Comparison of ENCODE assay signal across 21 cellular contexts in the genomic region with DNA sequence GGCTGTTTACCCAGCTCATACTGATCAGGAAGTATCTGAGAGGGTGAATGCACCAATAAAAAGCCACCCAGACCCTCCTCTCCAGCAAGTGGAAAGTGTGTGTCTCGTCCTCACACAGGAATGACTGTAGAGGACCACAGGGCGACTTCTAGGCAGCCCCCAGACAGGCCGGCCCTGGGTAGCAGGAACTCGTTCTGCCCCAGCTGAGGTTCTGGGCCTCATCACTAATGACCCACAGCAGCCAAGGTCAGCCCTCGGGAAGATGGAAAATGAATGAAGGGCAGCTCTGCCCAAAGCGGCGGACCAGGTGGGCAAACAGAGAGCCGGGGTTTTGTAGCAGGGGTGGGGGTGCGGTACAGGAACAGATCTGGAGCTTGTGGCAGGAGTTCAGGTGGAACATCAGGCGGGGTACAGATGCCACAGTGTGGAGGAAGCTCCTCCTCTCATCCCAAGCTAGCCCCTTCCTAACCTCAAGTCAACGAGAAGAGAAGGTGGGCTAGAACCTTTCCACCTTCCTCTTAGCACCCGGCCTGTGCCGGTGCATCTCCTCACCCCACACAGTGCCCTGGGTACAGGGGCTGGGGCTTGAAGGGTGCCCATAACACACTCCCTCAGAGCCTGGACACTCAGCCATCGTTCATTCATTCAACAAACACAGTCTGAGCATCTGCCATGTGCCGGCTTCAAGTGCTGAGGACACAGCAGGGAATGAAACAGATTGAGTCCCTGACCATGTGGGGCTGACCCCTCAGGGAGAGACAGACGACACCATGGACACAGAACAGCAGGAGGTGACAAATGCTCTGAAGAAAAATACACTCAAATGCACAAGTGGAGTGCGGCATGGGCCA. TPM values are rescaled to one million over a fixed set of nuclear protein-coding genes. Genes with fewer than 3 reads are reported as not detected.
DNase-seq lines count a peak whose midpoint lies in the region; TF ChIP-seq lines count a peak whose summit lies in the region.
"Had no signal": no experiment of that assay in that cellular context is flagged by ENCODE, and none has a peak within 500 bp of the region (broad histone marks: within the 10 kb centered on the region; RNA-seq: fewer than 3 reads in every experiment).

No MANE protein-coding gene starts in this region.

- DNase-seq in MCF 10A (ENCODE audit: unreplicated experiment), result no peak
- no peak for DNase-seq in mammary epithelial cell
- peak; percentile 70 for DNase-seq in osteocyte (ENCODE audit: extremely low spot score, unreplicated experiment)
- DNase-seq in mesothelial cell of epicardium (ENCODE audit: low spot score in 2 of 2, unreplicated experiment in 2 of 2), result no peak
- DNase-seq in activated CD4-positive, alpha-beta T cell treated with anti-CD3 and anti-CD28 coated beads, Interleukin-2, amount 50 U/mL, for 48 hours, result no peak
- no peak for DNase-seq in NCI-H1105 treated with DMSO at 0.1 percent for 48 hours (lab: John Stamatoyannopoulos, UW)
- DNase-seq in stimulated activated CD4-positive, alpha-beta T cell treated with anti-CD3 and anti-CD28 coated beads, Interleukin-2, amount 100 ng/mL, for 24 hours, result no peak
- DNase-seq: activated B cell treated with CpG ODN at 0.5 μM for 24 hours; CD8-positive, alpha-beta memory T cell; DND-41; effector memory CD8-positive, alpha-beta T cell; hypothalamus; Karpas-422; kidney glomerular epithelial cell; NCI-H146; NCI-H446 treated with DMSO at 0.1 percent for 48 hours; T-helper 1 cell; thyroid gland had no signal

- peaks cover 14% of the 10 kb centered on the region for H3K4me1 ChIP-seq in mammary epithelial cell (ENCODE audit: insufficient read depth, low read length)
- H3K4me1 ChIP-seq in esophagus (ENCODE audit: control insufficient read depth in 2 of 2, insufficient read depth in 2 of 2, low read length in 1 of 2), result peaks cover 4 to 6% of the 10 kb centered on the region in 2 donors

- POLR2A ChIA-PET in MCF 10A (lab: Yijun Ruan, JAX), result interaction anchor here (3.7 kb wide), 1 partner anchor 10 kb away, joined by 30 read pairs; no protein-coding TSS in a partner anchor

- H3K4me3 Mint-ChIP-seq in MCF 10A (ENCODE audit: unreplicated experiment) (no peak overlapping the region), osteocyte (ENCODE audit: unreplicated experiment) (no peak overlapping the region), mesothelial cell of epicardium (no peak overlapping the region)
- H3K4me3 Mint-ChIP-seq: activated B cell treated with CpG ODN at 0.5 μM for 24 hours; central memory CD8-positive, alpha-beta T cell; effector memory CD8-positive, alpha-beta T cell had no signal

- no peak for TF ChIP-seq CTCF in MCF 10A (IDR thresholded peaks at IDR 0.05; ENCODE audit: unreplicated experiment)
- no peak for TF ChIP-seq CTCF in mammary epithelial cell (conservative IDR thresholded peaks at IDR 0.05 in 1 of 2, IDR thresholded peaks at IDR 0.05 in 1 of 2; ENCODE audit: extremely low read depth in 1 of 2, insufficient read depth in 1 of 2, low read depth in 1 of 2, low read length in 2 of 2)
- no peak for TF ChIP-seq CTCF in osteocyte (IDR thresholded peaks at IDR 0.05)
- TF ChIP-seq CTCF in mesothelial cell of epicardium (IDR thresholded peaks at IDR 0.05; ENCODE audit: unreplicated experiment), result no peak

- in situ Hi-C loops in mammary epithelial cell (cut with MboI; ENCODE audit: low sequenced_read_pairs in 2 of 2), result no loop called here

- H4K20me1 ChIP-seq in mammary epithelial cell (ENCODE audit: insufficient read depth, low read length), result no peaks in the 10 kb centered on the region

- CTCF ChIA-PET in MCF 10A (lab: Yijun Ruan, JAX), result interaction anchor here (0.5 to 0.7 kb wide), 2 partner anchors 88 to 262 kb away, joined by 3 read pairs; no protein-coding TSS in a partner anchor
- CTCF ChIA-PET in mammary epithelial cell (lab: Charles Lee; ENCODE audit: low non-redundant PET), result no interaction called here

- no peak overlapping the region for H3K4me2 ChIP-seq in mammary epithelial cell (ENCODE audit: insufficient read depth, low read depth, low read length)

- H3K4me1 Mint-ChIP-seq in MCF 10A (ENCODE audit: insufficient read depth, unreplicated experiment), result peaks cover 29% of the 10 kb centered on the region
- peaks cover 42% of the 10 kb centered on the region for H3K4me1 Mint-ChIP-seq in osteocyte (ENCODE audit: unreplicated experiment)
- peaks cover 2% of the 10 kb centered on the region for H3K4me1 Mint-ChIP-seq in mesothelial cell of epicardium

- H3K79me2 ChIP-seq in mammary epithelial cell (ENCODE audit: insufficient read depth, low read length), result peaks cover 11% of the 10 kb centered on the region

- H3K27ac ChIP-seq in mammary epithelial cell (ENCODE audit: insufficient read depth, low read depth, low read length) (no peak overlapping the region), esophagus (ENCODE audit: low read depth in 2 of 2, low read length in 1 of 2) (peak overlapping the region; percentile 17 to 38)
- H3K27ac ChIP-seq: adrenal gland, thyroid gland had no signal

- dilution Hi-C loops in mammary epithelial cell (cut with HindIII; ENCODE audit: low sequenced_read_pairs), result no loop called here

- H3K36me3 ChIP-seq in mammary epithelial cell (ENCODE audit: insufficient read depth, low read length), result no peaks in the 10 kb centered on the region
- H3K36me3 ChIP-seq in esophagus (ENCODE audit: control insufficient read depth in 2 of 2, insufficient read depth in 2 of 2, low read length in 1 of 2), result no peaks in the 10 kb centered on the region
- H3K36me3 ChIP-seq: adrenal gland, thyroid gland had no signal

- BruUV-seq in MCF 10A (replicated peaks; lab: Mats Ljungman, UMichigan), result no TSS peak
- no TSS peak for BruUV-seq in mammary epithelial cell (replicated peaks; lab: Mats Ljungman, UMichigan)

- H3K27me3 Mint-ChIP-seq in MCF 10A (ENCODE audit: insufficient read depth, unreplicated experiment) (no peaks in the 10 kb centered on the region), osteocyte (ENCODE audit: unreplicated experiment) (no peaks in the 10 kb centered on the region), mesothelial cell of epicardium (ENCODE audit: low read depth) (peaks cover 16% of the 10 kb centered on the region)
- H3K27me3 Mint-ChIP-seq: activated B cell treated with CpG ODN at 0.5 μM for 24 hours had no signal

- peaks cover 13% of the 10 kb centered on the region for H3K36me3 Mint-ChIP-seq in MCF 10A (ENCODE audit: insufficient read depth, unreplicated experiment)
- H3K36me3 Mint-ChIP-seq in osteocyte (ENCODE audit: unreplicated experiment), result no peaks in the 10 kb centered on the region
- no peaks in the 10 kb centered on the region for H3K36me3 Mint-ChIP-seq in mesothelial cell of epicardium
- H3K36me3 Mint-ChIP-seq: CD8-positive, alpha-beta memory T cell had no signal

- WGBS in mammary epithelial cell (ENCODE audit: low coverage, missing lambda C conversion rate), result 93% methylated on average over 9 of the region's 17 CpGs
- WGBS in esophagus, 2 donors, result 86 to 89% methylated on average over 17 of the region's 17 CpGs

- H3K27ac Mint-ChIP-seq in MCF 10A (ENCODE audit: low read depth, unreplicated experiment), result peak overlapping the region; percentile 94
- H3K27ac Mint-ChIP-seq in osteocyte (ENCODE audit: unreplicated experiment), result no peak overlapping the region
- no peak overlapping the region for H3K27ac Mint-ChIP-seq in mesothelial cell of epicardium
- H3K27ac Mint-ChIP-seq: activated B cell treated with CpG ODN at 0.5 μM for 24 hours; effector memory CD8-positive, alpha-beta T cell had no signal

- H3K9me3 ChIP-seq in mammary epithelial cell (replicated peaks; ENCODE audit: insufficient read depth, low read length) (no peaks in the 10 kb centered on the region), esophagus (ENCODE audit: control insufficient read depth in 2 of 2, insufficient read depth in 1 of 2, low read depth in 1 of 2, low read length in 1 of 2) (no peaks in the 10 kb centered on the region)
- H3K9me3 ChIP-seq: adrenal gland, thyroid gland had no signal

- H3K9ac ChIP-seq in mammary epithelial cell (ENCODE audit: insufficient read depth, low read length), result no peak overlapping the region

- no peak overlapping the region for H2AFZ ChIP-seq in mammary epithelial cell (ENCODE audit: low read depth, low read length)

- H3K27me3 ChIP-seq in mammary epithelial cell (ENCODE audit: insufficient read depth, low read length), result no peaks in the 10 kb centered on the region
- no peaks in the 10 kb centered on the region for H3K27me3 ChIP-seq in esophagus (ENCODE audit: control insufficient read depth in 1 of 2, insufficient read depth in 2 of 2, low read length in 2 of 2)
- H3K27me3 ChIP-seq: adrenal gland, thyroid gland had no signal

- H3K9me3 Mint-ChIP-seq in MCF 10A (ENCODE audit: unreplicated experiment) (no peaks in the 10 kb centered on the region), osteocyte (ENCODE audit: unreplicated experiment) (no peaks in the 10 kb centered on the region), mesothelial cell of epicardium (peaks cover 7% of the 10 kb centered on the region)
- H3K9me3 Mint-ChIP-seq: activated B cell treated with CpG ODN at 0.5 μM for 24 hours; CD8-positive, alpha-beta memory T cell; central memory CD8-positive, alpha-beta T cell had no signal

- intact Hi-C loops in MCF 10A (cut with micrococcal nuclease), result no loop called here
- intact Hi-C loops in mammary epithelial cell (cut with micrococcal nuclease), result no loop called here

- H3K4me3 ChIP-seq in mammary epithelial cell (replicated peaks in 1 of 3; ENCODE audit: insufficient read depth in 1 of 3, low read depth in 2 of 3, low read length in 3 of 3) (no peak overlapping the region), esophagus (ENCODE audit: low read depth in 1 of 2, low read length in 2 of 2) (no peak overlapping the region)
- H3K4me3 ChIP-seq: adrenal gland, thyroid gland had no signal

RNA-seq across cellular contexts. Expression of gene RFX2, which starts 36.2 kb away (rescaled TPM):
- total RNA-seq in MCF 10A (2022) (9.9 and 10.7 TPM in 2 replicates), mammary epithelial cell (10 to 100 TPM in 1 of 2 donors, 1 to 10 TPM in 1; 6.5 to 15.6 TPM), osteocyte (4.5 and 5.3 TPM in 2 replicates), mesothelial cell of epicardium (6.5 to 8.4 TPM (median 7.3 TPM) in 3 replicates)
- polyA plus RNA-seq in mammary epithelial cell (8.2 TPM), esophagus (1 to 10 TPM; 5.3 to 8.8 TPM)
- 48.1 TPM for polyA minus RNA-seq in mammary epithelial cell
